1 cellular context compared by ENCODE assay signal in the genomic region with DNA sequence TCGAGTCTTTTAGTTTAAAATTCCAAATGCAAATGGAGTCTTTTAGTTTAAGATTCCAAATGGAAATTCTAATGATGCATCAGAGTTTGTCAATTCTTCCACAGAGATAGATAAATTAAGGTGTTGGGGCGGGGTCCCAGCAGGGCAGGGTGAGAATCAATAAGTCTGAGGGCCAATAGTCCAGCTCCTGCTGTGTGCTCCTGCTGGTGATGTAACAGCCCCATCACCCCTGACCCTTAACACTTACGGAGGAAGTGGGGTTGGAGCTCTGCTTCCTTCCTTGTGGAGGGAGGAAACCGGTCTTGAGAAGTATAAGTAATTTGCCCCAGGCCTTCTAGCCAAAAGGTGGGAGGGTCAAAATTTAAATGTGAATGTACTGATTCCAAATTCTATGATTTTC.
TF ChIP-seq lines count a peak whose summit lies in the region.

No MANE protein-coding gene starts in this region.

TF ChIP-seq in K562, 482 proteins besides CTCF, POLR2A, EP300 and RAD21 (continued from another document):
- TF ChIP-seq DMBX1 (CRISPR knock-in tag; IDR thresholded peaks at IDR 0.05; ENCODE audit: borderline replicate concordance) (0 out of 2 replicates have a peak, but pooled peaks have one; percentile 42), ATF1 (CRISPR knock-in tag; IDR thresholded peaks at IDR 0.05) (no peak), ATF1 (tag; IDR thresholded peaks at IDR 0.05) (peak; percentile 20; the same call in 1 of the 2 replicates), ARID2 (IDR thresholded peaks at IDR 0.05) (no peak), CXXC5 (CRISPR knock-in tag; IDR thresholded peaks at IDR 0.05) (peak; percentile 30; the same call in 1 of the 2 replicates), ZBTB49 (CRISPR knock-in tag; IDR thresholded peaks at IDR 0.05; ENCODE audit: borderline replicate concordance) (no peak), SMAD1 (IDR thresholded peaks at IDR 0.05; ENCODE audit: low read depth, low read length, partially characterized antibody) (peak; percentile 48), NR2C1 (IDR thresholded peaks at IDR 0.05) (peak; percentile 91), NR2C1 (tag; IDR thresholded peaks at IDR 0.05) (peak; percentile 96), NR2C2 (CRISPR knock-in tag; IDR thresholded peaks at IDR 0.05) (0 out of 2 replicates have a peak, but pooled peaks have one; percentile 27), NR2C2 (tag; IDR thresholded peaks at IDR 0.05) (peak; percentile 95), ETV5 (CRISPR knock-in tag; IDR thresholded peaks at IDR 0.05; ENCODE audit: low read depth) (peak; percentile 24; the same call in 1 of the 2 replicates), GABPA (tag; conservative IDR thresholded peaks at IDR 0.05; ENCODE audit: low read depth) (peak; percentile 47; the same call in 1 of the 2 replicates), CBX3 (IDR thresholded peaks at IDR 0.05; ENCODE audit: borderline replicate concordance in 1 of 2, low read length in 2 of 2) (0 out of 3 replicates have a peak, but pooled peaks of 1 of the 2 experiments have one; percentile 6), UBTF (IDR thresholded peaks at IDR 0.05; ENCODE audit: borderline replicate concordance in 1 of 2, low read depth in 2 of 2, low read length in 2 of 2) (0 out of 4 replicates have a peak, but pooled peaks of 1 of the 2 experiments have one; percentile 42), ZNF592 (IDR thresholded peaks at IDR 0.05) (0 out of 2 replicates have a peak, but pooled peaks have one; percentile 27), TBL1XR1 (IDR thresholded peaks at IDR 0.05; ENCODE audit: low read length in 2 of 2) (0 out of 4 replicates have a peak, but pooled peaks of 1 of the 2 experiments have one; percentile 13), SPI1 (IDR thresholded peaks at IDR 0.05; ENCODE audit: borderline replicate concordance, low read depth, low read length) (peak; percentile 91), PRMT5 (CRISPR knock-in tag; IDR thresholded peaks at IDR 0.05) (no peak), SMAD4 (CRISPR knock-in tag; conservative IDR thresholded peaks at IDR 0.05) (peak; percentile 48; the same call in 1 of the 2 replicates), RCOR1 (IDR thresholded peaks at IDR 0.05; ENCODE audit: borderline replicate concordance in 1 of 2, low read depth in 2 of 2, low read length in 2 of 2) (peak in 1 of 2 experiments; percentile 34; a peak in 1 of 4 replicates), CEBPB (tag; IDR thresholded peaks at IDR 0.05) (peak; percentile 66), SRF (CRISPR knock-in tag; IDR thresholded peaks at IDR 0.05) (peak in 1 of 2 experiments; percentile 48; a peak in 1 of 4 replicates), ETV1 (tag; conservative IDR thresholded peaks at IDR 0.05; ENCODE audit: low read depth) (peak; percentile 33; the same call in 1 of the 2 replicates), CEBPG (CRISPR knock-in tag; IDR thresholded peaks at IDR 0.05) (peak; percentile 79), CEBPG (tag; conservative IDR thresholded peaks at IDR 0.05 in 1 of 2, IDR thresholded peaks at IDR 0.05 in 1 of 2) (peak; percentile 50 to 76; a peak in 2 of 4 replicates), CTBP1 (IDR thresholded peaks at IDR 0.05; ENCODE audit: borderline replicate concordance) (peak; percentile 12; the same call in 1 of the 2 replicates), CBX5 (IDR thresholded peaks at IDR 0.05; ENCODE audit: borderline replicate concordance, low read depth) (no peak), CREB3L1 (IDR thresholded peaks at IDR 0.05; ENCODE audit: borderline replicate concordance, low read depth) (no peak), ATF3 (IDR thresholded peaks at IDR 0.05) (peak; percentile 90), ATF3 (CRISPR knock-in tag; conservative IDR thresholded peaks at IDR 0.05) (no peak)
- TF ChIP-seq, protein P1, sequence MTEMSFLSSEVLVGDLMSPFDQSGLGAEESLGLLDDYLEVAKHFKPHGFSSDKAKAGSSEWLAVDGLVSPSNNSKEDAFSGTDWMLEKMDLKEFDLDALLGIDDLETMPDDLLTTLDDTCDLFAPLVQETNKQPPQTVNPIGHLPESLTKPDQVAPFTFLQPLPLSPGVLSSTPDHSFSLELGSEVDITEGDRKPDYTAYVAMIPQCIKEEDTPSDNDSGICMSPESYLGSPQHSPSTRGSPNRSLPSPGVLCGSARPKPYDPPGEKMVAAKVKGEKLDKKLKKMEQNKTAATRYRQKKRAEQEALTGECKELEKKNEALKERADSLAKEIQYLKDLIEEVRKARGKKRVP (CRISPR knock-in tag; IDR thresholded peaks at IDR 0.05), result 0 out of 2 replicates have a peak, but pooled peaks have one; percentile 20
- TF ChIP-seq, protein P2, sequence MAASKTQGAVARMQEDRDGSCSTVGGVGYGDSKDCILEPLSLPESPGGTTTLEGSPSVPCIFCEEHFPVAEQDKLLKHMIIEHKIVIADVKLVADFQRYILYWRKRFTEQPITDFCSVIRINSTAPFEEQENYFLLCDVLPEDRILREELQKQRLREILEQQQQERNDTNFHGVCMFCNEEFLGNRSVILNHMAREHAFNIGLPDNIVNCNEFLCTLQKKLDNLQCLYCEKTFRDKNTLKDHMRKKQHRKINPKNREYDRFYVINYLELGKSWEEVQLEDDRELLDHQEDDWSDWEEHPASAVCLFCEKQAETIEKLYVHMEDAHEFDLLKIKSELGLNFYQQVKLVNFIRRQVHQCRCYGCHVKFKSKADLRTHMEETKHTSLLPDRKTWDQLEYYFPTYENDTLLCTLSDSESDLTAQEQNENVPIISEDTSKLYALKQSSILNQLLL (CRISPR knock-in tag; IDR thresholded peaks at IDR 0.05; ENCODE audit: borderline replicate concordance), result no peak
- TF ChIP-seq, protein P3, sequence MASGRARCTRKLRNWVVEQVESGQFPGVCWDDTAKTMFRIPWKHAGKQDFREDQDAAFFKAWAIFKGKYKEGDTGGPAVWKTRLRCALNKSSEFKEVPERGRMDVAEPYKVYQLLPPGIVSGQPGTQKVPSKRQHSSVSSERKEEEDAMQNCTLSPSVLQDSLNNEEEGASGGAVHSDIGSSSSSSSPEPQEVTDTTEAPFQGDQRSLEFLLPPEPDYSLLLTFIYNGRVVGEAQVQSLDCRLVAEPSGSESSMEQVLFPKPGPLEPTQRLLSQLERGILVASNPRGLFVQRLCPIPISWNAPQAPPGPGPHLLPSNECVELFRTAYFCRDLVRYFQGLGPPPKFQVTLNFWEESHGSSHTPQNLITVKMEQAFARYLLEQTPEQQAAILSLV (tag; IDR thresholded peaks at IDR 0.05), result no peak
